In the genomic region with DNA sequence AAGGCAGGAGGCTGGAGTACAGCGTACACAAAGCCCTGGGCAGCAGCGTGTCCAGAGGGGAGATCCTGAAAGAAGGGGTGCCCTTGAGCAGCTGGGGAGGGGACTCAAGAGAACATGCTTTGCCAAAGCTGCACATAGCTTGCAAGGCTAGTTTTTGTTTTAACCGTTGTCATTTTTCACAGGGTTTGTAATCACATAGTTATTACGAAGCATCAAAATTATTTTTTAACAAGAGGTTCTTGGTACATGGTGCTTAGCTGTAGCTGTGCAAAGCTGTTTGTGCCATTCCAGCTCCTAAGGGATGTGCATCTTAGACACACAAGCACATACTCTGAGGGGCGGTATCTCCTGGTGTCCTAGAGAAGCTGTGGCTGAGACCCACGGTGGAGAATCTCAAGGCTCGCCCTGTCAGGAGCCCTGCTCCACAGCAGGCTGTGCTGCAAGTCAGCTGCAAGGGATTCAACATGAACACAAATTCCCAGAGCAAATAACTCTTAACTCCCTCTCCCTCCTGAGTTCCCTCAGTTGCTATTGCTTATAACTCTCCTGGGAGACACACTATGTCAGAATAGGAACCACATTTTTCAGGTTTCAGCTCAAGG, we compare ENCODE assay signal across 2 cellular contexts.
TF ChIP-seq lines count a peak whose summit lies in the region.

No MANE protein-coding gene starts in this region.

TF ChIP-seq in IMR-90, 13 proteins besides CTCF, POLR2A, EP300 and RAD21:
- TF ChIP-seq, protein P1, sequence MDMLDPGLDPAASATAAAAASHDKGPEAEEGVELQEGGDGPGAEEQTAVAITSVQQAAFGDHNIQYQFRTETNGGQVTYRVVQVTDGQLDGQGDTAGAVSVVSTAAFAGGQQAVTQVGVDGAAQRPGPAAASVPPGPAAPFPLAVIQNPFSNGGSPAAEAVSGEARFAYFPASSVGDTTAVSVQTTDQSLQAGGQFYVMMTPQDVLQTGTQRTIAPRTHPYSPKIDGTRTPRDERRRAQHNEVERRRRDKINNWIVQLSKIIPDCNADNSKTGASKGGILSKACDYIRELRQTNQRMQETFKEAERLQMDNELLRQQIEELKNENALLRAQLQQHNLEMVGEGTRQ (IDR thresholded peaks at IDR 0.05; ENCODE audit: low read depth, low read length), result no peak
- no peak for TF ChIP-seq MAFK (IDR thresholded peaks at IDR 0.05; ENCODE audit: low read depth, low read length)
- TF ChIP-seq, protein P2, sequence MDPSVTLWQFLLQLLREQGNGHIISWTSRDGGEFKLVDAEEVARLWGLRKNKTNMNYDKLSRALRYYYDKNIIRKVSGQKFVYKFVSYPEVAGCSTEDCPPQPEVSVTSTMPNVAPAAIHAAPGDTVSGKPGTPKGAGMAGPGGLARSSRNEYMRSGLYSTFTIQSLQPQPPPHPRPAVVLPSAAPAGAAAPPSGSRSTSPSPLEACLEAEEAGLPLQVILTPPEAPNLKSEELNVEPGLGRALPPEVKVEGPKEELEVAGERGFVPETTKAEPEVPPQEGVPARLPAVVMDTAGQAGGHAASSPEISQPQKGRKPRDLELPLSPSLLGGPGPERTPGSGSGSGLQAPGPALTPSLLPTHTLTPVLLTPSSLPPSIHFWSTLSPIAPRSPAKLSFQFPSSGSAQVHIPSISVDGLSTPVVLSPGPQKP (IDR thresholded peaks at IDR 0.05; ENCODE audit: borderline replicate concordance, low read depth, low read length), result no peak
- TF ChIP-seq CHD1 (IDR thresholded peaks at IDR 0.05; ENCODE audit: low read depth, low read length), result no peak
- no peak for TF ChIP-seq FOS (IDR thresholded peaks at IDR 0.05; ENCODE audit: low read depth, low read length)
- no peak for TF ChIP-seq RCOR1 (IDR thresholded peaks at IDR 0.05; ENCODE audit: insufficient replicate concordance, low read length)
- no peak for TF ChIP-seq NFE2L2 (IDR thresholded peaks at IDR 0.05; ENCODE audit: low read depth, low read length)
- TF ChIP-seq CEBPB (IDR thresholded peaks at IDR 0.05; ENCODE audit: low read depth, low read length), result no peak
- no peak for TF ChIP-seq SMC3 (IDR thresholded peaks at IDR 0.05; ENCODE audit: low read depth, low read length)
- no peak for TF ChIP-seq RFX5 (IDR thresholded peaks at IDR 0.05; ENCODE audit: low read depth, low read length)
- TF ChIP-seq MXI1 (IDR thresholded peaks at IDR 0.05; ENCODE audit: borderline replicate concordance, low read depth, low read length), result no peak
- TF ChIP-seq BHLHE40 (IDR thresholded peaks at IDR 0.05; ENCODE audit: low read depth, low read length), result no peak
- no peak for TF ChIP-seq MAZ (IDR thresholded peaks at IDR 0.05; ENCODE audit: borderline replicate concordance, low read depth, low read length)

TF ChIP-seq in WTC11, 78 proteins besides CTCF, POLR2A, EP300 and RAD21:
- TF ChIP-seq ZNF317 (CRISPR knock-in tag; IDR thresholded peaks at IDR 0.05; ENCODE audit: borderline replicate concordance, low read depth) (no peak), MYBL2 (CRISPR knock-in tag; IDR thresholded peaks at IDR 0.05) (no peak), PRRX2 (CRISPR knock-in tag; IDR thresholded peaks at IDR 0.05) (no peak), FOXK1 (CRISPR knock-in tag; IDR thresholded peaks at IDR 0.05) (no peak), SMAD3 (CRISPR knock-in tag; IDR thresholded peaks at IDR 0.05; ENCODE audit: borderline replicate concordance) (no peak), ZNF416 (CRISPR knock-in tag; IDR thresholded peaks at IDR 0.05) (no peak), TEAD1 (CRISPR knock-in tag; IDR thresholded peaks at IDR 0.05) (no peak)
- TF ChIP-seq, protein P3, sequence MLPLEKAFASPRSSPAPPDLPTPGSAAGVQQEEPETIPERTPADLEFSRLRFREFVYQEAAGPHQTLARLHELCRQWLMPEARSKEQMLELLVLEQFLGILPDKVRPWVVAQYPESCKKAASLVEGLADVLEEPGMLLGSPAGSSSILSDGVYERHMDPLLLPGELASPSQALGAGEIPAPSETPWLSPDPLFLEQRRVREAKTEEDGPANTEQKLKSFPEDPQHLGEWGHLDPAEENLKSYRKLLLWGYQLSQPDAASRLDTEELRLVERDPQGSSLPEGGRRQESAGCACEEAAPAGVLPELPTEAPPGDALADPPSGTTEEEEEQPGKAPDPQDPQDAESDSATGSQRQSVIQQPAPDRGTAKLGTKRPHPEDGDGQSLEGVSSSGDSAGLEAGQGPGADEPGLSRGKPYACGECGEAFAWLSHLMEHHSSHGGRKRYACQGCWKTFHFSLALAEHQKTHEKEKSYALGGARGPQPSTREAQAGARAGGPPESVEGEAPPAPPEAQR (CRISPR knock-in tag; IDR thresholded peaks at IDR 0.05), result no peak
